ENCODE assay signal across 8 cellular contexts in the genomic region with DNA sequence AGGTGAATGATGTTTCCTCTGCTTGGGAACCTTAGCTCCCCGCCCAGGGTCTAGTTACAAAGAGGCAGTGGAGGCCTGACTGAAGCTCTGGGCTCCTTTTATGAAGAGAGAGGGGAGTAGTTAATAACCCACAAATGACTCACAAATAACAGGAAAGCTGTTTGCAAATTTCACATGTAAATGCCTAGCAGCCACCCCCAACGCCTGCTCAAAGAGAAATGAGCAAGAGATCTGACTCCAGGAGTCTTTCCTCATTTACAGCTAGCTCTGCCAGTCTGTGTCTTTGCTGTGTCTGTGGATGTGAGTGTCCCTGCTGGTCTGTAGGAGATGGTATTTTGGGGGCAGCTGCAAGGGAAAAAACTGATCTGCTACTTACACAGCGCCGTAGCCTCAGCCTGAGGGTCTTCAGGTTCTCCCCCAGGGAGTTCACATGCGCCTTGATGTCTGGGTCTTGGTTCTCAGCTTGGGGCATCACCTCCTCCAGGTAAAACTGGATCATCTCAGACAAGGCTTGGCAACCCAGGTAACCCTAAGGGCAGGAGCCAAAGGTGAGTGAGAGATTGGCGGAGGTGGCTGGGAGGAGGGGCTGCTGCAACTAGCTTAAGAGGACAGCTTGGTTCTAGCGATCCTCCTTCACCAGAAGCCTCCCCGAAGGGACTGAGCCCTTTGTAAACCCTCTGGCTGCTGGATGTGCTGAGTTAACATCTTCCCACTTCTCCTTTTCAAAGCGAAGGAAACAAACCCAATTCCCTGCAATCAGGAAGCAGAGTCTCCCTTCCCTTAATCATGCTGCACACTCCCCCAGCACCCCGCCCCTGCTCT.
DNase-seq lines count a peak whose midpoint lies in the region; ATAC-seq and TF ChIP-seq lines count a peak whose summit lies in the region.

A gene with protein sequence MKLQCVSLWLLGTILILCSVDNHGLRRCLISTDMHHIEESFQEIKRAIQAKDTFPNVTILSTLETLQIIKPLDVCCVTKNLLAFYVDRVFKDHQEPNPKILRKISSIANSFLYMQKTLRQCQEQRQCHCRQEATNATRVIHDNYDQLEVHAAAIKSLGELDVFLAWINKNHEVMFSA (plus strand): TSS at position 243 of the 822 bp plus-strand sequence. CDS start 65,890 bp downstream, outside the sequence.

- peaks cover 76% of the 10 kb centered on the region for H3K4me1 Mint-ChIP-seq in nephron progenitor cell

- no peaks in the 10 kb centered on the region for H3K36me3 Mint-ChIP-seq in nephron progenitor cell (ENCODE audit: low read depth)

- H3K27me3 Mint-ChIP-seq in nephron progenitor cell (ENCODE audit: low read depth, poor library complexity): peaks cover 19% of the 10 kb centered on the region

- H3K9me3 Mint-ChIP-seq in nephron progenitor cell: no peaks in the 10 kb centered on the region

- ATAC-seq in GM18517 (IDR thresholded peaks at IDR 0.05; ENCODE audit: unreplicated experiment) (no peak), GM21367 (IDR thresholded peaks at IDR 0.05; ENCODE audit: unreplicated experiment) (no peak)

- in situ Hi-C loops in KBM-7 (cut with MboI; ENCODE audit: low pct_unique_long_range_greater_than_20kb, low sequenced_read_pairs): no loop called here

- DNase-seq in KBM-7: peak; percentile 74
- DNase-seq in astrocyte of the hippocampus (ENCODE audit: low read depth, low spot score): peak; percentile 75
- DNase-seq in nephron progenitor cell: no peak
- no peak for DNase-seq in HUDEP-2 (lab: John Stamatoyannopoulos, UW; ENCODE audit: unreplicated experiment in 76 of 76)
- no peak for DNase-seq in ecto neural progenitor cell (ENCODE audit: low spot score)

- peak within 1 kb of the TSS; percentile 94 for H3K27ac Mint-ChIP-seq in nephron progenitor cell

- peak; percentile 3 for TF ChIP-seq CTCF in GM12873 (IDR thresholded peaks at IDR 0.05; ENCODE audit: insufficient read depth, low read depth, low read length, missing control alignments)
- TF ChIP-seq CTCF in nephron progenitor cell (IDR thresholded peaks at IDR 0.05): no peak

- H3K4me3 Mint-ChIP-seq in nephron progenitor cell: peak within 1 kb of the TSS; percentile 59

Comparison
In these comparisons a context has a peak if more than half of its experiments do, and no peak if none do; other contexts are left out.
1. DNase-seq: peak in KBM-7 (single experiment) and astrocyte of the hippocampus (single experiment); none in nephron progenitor cell (single experiment), HUDEP-2 (0 of 76) and ecto neural progenitor cell (single experiment).